27 cellular contexts compared by ENCODE assay signal in the genomic region with DNA sequence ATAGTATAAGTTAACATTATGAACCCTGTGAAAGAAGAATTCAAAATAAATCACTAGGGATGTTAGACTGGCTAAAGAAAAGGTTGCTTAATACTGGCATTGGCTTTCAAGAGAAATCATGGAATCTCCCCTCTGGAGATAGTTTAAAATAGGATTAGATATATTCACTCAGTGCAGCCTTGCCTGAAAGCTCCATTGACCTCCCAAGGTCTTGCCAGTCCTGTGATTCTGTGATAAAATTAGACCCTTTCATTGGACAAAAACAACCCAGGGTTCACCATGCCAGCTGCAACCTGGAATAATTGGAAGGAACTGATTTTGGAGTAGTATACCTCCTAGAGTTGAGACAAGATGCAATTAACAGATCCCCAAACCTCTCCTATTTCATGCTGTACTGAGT.
"Had no signal": no experiment of that assay in that cellular context is flagged by ENCODE, and none has a peak within 500 bp of the region (broad histone marks: within the 10 kb centered on the region; RNA-seq: fewer than 3 reads in every experiment).

No MANE protein-coding gene starts in this region.

- H3K4me3 Mint-ChIP-seq: activated B cell treated with CpG ODN at 0.5 μM for 24 hours; activated CD4-positive, alpha-beta memory T cell treated with anti-CD3 and anti-CD28 coated beads for 36 hours; activated CD4-positive, alpha-beta T cell treated with anti-CD3 and anti-CD28 coated beads, Interleukin-2, amount 10 ng/mL, durations not matched to agents 7 days and 5 days; activated naive CD8-positive, alpha-beta T cell treated with anti-CD3 and anti-CD28 coated beads, Interleukin-2, amount 50 U/mL, for 24 hours; activated T-cell treated with anti-CD3 and anti-CD28 coated beads, Interleukin-2, amount 50 U/mL, for 4 hours; brain; central memory CD8-positive, alpha-beta T cell; T-cell had no signal

- H3K4me3 ChIP-seq: SK-N-MC had no signal

- H3K27ac ChIP-seq: SK-N-MC had no signal

- H3K4me1 Mint-ChIP-seq: activated CD4-positive, alpha-beta T cell treated with anti-CD3 and anti-CD28 coated beads, Interleukin-2, amount 10 ng/mL, durations not matched to agents 7 days and 5 days; activated naive CD8-positive, alpha-beta T cell treated with anti-CD3 and anti-CD28 coated beads, Interleukin-2, amount 50 U/mL, for 24 hours; brain; central memory CD8-positive, alpha-beta T cell; T-cell had no signal

- H3K27ac Mint-ChIP-seq: activated B cell treated with CpG ODN at 0.5 μM for 24 hours; activated CD4-positive, alpha-beta memory T cell treated with anti-CD3 and anti-CD28 coated beads for 36 hours; activated CD4-positive, alpha-beta T cell treated with anti-CD3 and anti-CD28 coated beads, Interleukin-2, amount 10 ng/mL, durations not matched to agents 7 days and 5 days; activated naive CD4-positive, alpha-beta T cell treated with anti-CD3 and anti-CD28 coated beads, Interleukin-2, amount 50 U/mL, for 72 hours; activated naive CD8-positive, alpha-beta T cell treated with anti-CD3 and anti-CD28 coated beads, Interleukin-2, amount 50 U/mL, for 24 hours; brain; T-cell had no signal

- DNase-seq: activated B cell treated with CpG ODN at 0.5 μM for 24 hours; activated CD4-positive, alpha-beta memory T cell treated with anti-CD3 and anti-CD28 coated beads for 36 hours; activated CD4-positive, alpha-beta T cell treated with anti-CD3 and anti-CD28 coated beads for 1 hour; activated CD4-positive, alpha-beta T cell treated with anti-CD3 and anti-CD28 coated beads, Interleukin-2, amount 10 ng/mL, durations not matched to agents 7 days and 5 days; activated CD8-positive, alpha-beta memory T cell treated with anti-CD3 and anti-CD28 coated beads for 24 hours; activated effector memory CD4-positive, alpha-beta T cell treated with anti-CD3 and anti-CD28 coated beads, Interleukin-2, amount 50 U/mL, for 16 hours; activated naive CD4-positive, alpha-beta T cell treated with Interleukin-2 at 50 U/mL for 16 hours; activated naive CD8-positive, alpha-beta T cell treated with anti-CD3 and anti-CD28 coated beads, Interleukin-2, amount 50 U/mL, for 24 hours; activated T-cell treated with anti-CD3 and anti-CD28 coated beads, Interleukin-2, amount 50 U/mL, for 4 hours; amygdala; NCI-H1105 treated with DMSO at 0.1 percent for 48 hours; NCI-H1436 treated with DMSO at 0.1 percent for 48 hours; NCI-H187; NCI-H510A treated with DMSO at 0.1 percent for 48 hours; NCI-H774; NK-92 treated with Interleukin-12 subunit alpha and Interleukin-12 subunit beta, amount 100 ng/mL, for 24 hours; OCI-M1; RPMI8226; T-cell; T-helper 2 cell; T1000 had no signal

- ATAC-seq: activated naive CD4-positive, alpha-beta T cell treated with anti-CD3 and anti-CD28 coated beads, Interleukin-2, amount 50 U/mL, for 72 hours; activated naive CD8-positive, alpha-beta T cell treated with anti-CD3 and anti-CD28 coated beads, Interleukin-2, amount 50 U/mL, for 24 hours; activated T-cell treated with anti-CD3 and anti-CD28 coated beads, Interleukin-2, amount 50 U/mL, for 4 hours; Panc1; Right ventricle myocardium inferior; T-cell had no signal

- H3K9me3 Mint-ChIP-seq: activated CD4-positive, alpha-beta memory T cell treated with anti-CD3 and anti-CD28 coated beads for 36 hours; activated CD4-positive, alpha-beta T cell treated with anti-CD3 and anti-CD28 coated beads, Interleukin-2, amount 10 ng/mL, durations not matched to agents 7 days and 5 days; brain had no signal

- H3K36me3 Mint-ChIP-seq: activated CD4-positive, alpha-beta memory T cell treated with anti-CD3 and anti-CD28 coated beads for 36 hours; activated naive CD4-positive, alpha-beta T cell treated with anti-CD3 and anti-CD28 coated beads, Interleukin-2, amount 50 U/mL, for 72 hours; brain; T-cell had no signal
